30 cellular contexts compared by ENCODE assay signal in genomic region chr1:214031267-214031650, GRCh38. TPM values are rescaled to one million over a fixed set of nuclear protein-coding genes. Genes with fewer than 3 reads are reported as not detected.
DNase-seq lines count a peak whose midpoint lies in the region; ATAC-seq, FAIRE-seq and TF ChIP-seq lines count a peak whose summit lies in the region.
"Had no signal": no experiment of that assay in that cellular context is flagged by ENCODE, and none has a peak within 500 bp of the region (broad histone marks: within the 10 kb centered on the region; RNA-seq: fewer than 3 reads in every experiment).

No MANE protein-coding gene starts in this region.

- POLR2A ChIA-PET in H1 (lab: Charles Lee; ENCODE audit: partially characterized antibody): interaction anchor here (1.8 kb wide), 1 partner anchor 9 kb away, joined by 7 read pairs; no protein-coding TSS in a partner anchor

- H3K56ac ChIP-seq in H1 (replicated peaks; ENCODE audit: insufficient read length, low read depth, low read length): no peak overlapping the region

- H3K9ac ChIP-seq in H1 (replicated peaks in 1 of 4; ENCODE audit: extremely low read depth in 1 of 4, low read depth in 3 of 4, low read length in 3 of 4) (no peak overlapping the region), neuronal stem cell (ENCODE audit: low read depth, low read length, poor library complexity) (no peak overlapping the region)

- ATAC-seq in right cardiac atrium (peak; percentile 30 to 53), HG03175 (IDR thresholded peaks at IDR 0.05; ENCODE audit: unreplicated experiment) (no peak), HG03432 (IDR thresholded peaks at IDR 0.05; ENCODE audit: unreplicated experiment) (no peak), HG03571 (IDR thresholded peaks at IDR 0.05; ENCODE audit: unreplicated experiment) (no peak), GM19397 (IDR thresholded peaks at IDR 0.05; ENCODE audit: unreplicated experiment) (no peak)
- ATAC-seq: GM12878, left colon had no signal

- no peaks in the 10 kb centered on the region for H3K9me3 ChIP-seq in H1 (ENCODE audit: insufficient read depth in 2 of 2, low read depth in 1 of 2, low read length in 1 of 2)
- no peaks in the 10 kb centered on the region for H3K9me3 ChIP-seq in right cardiac atrium (ENCODE audit: control insufficient read depth, low read length)
- H3K9me3 ChIP-seq in neuronal stem cell (replicated peaks in 1 of 2; ENCODE audit: control insufficient read depth in 2 of 2, insufficient read depth in 1 of 2, low read depth in 1 of 2, low read length in 2 of 2): no peaks in the 10 kb centered on the region
- H3K9me3 ChIP-seq: HAP-1, stomach, tibial artery had no signal

- H4K5ac ChIP-seq in H1 (ENCODE audit: insufficient read length, low read depth, low read length): peak overlapping the region; percentile 45

- no peak overlapping the region for H2BK12ac ChIP-seq in H1 (ENCODE audit: low read depth, low read length)
- no peak overlapping the region for H2BK12ac ChIP-seq in neuronal stem cell (ENCODE audit: low read length)

- no peak overlapping the region for H3K4ac ChIP-seq in H1 (replicated peaks; ENCODE audit: insufficient read length, low read depth, low read length)
- H3K4ac ChIP-seq in neuronal stem cell (ENCODE audit: low read length): no peak overlapping the region

- FAIRE-seq in H1 (lab: Jason Lieb, UNC): peak; percentile 71
- FAIRE-seq: A204.1, bronchial epithelial cell, endometrium, GM12878, HTR-8/SVneo had no signal

- no peaks in the 10 kb centered on the region for H4K20me1 ChIP-seq in H1 (replicated peaks in 1 of 2; ENCODE audit: control insufficient read depth in 1 of 2, insufficient read depth in 2 of 2, low read length in 2 of 2)

- H2BK5ac ChIP-seq in H1 (ENCODE audit: low read depth, low read length): no peak overlapping the region
- no peak overlapping the region for H2BK5ac ChIP-seq in neuronal stem cell (ENCODE audit: low read length)

- no peak overlapping the region for H3K14ac ChIP-seq in H1 (ENCODE audit: insufficient read length)
- no peak overlapping the region for H3K14ac ChIP-seq in neuronal stem cell (ENCODE audit: low read length)

- no peak overlapping the region for H4K91ac ChIP-seq in H1 (replicated peaks; ENCODE audit: insufficient read length, low read length)
- no peak overlapping the region for H4K91ac ChIP-seq in neuronal stem cell (ENCODE audit: low read depth, low read length, poor library complexity)

- TF ChIP-seq POLR2A in H1 (IDR thresholded peaks at IDR 0.05; ENCODE audit: control extremely low read depth in 1 of 2, low read depth in 2 of 2, low read length in 2 of 2): no peak

- H3K23me2 ChIP-seq in H1 (ENCODE audit: low read depth, low read length): no peaks in the 10 kb centered on the region

- H2AFZ ChIP-seq in H1 (ENCODE audit: low read length) (no peak overlapping the region), neuronal stem cell (ENCODE audit: low read length) (no peak overlapping the region)

- no peak for TF ChIP-seq EP300 in H1 (IDR thresholded peaks at IDR 0.05; ENCODE audit: borderline replicate concordance in 1 of 2, low read depth in 2 of 2, low read length in 2 of 2)

- no peak overlapping the region for H3K27ac ChIP-seq in H1 (ENCODE audit: low read depth, low read length)
- H3K27ac ChIP-seq in right cardiac atrium (ENCODE audit: low read length): peak overlapping the region; percentile 90
- H3K27ac ChIP-seq in neuronal stem cell (replicated peaks; ENCODE audit: low read length): peak overlapping the region; percentile 74
- H3K27ac ChIP-seq: stomach, tibial artery had no signal

- no peak overlapping the region for H2BK15ac ChIP-seq in H1 (ENCODE audit: low read length)
- no peak overlapping the region for H2BK15ac ChIP-seq in neuronal stem cell (ENCODE audit: low read length)

- H3K23ac ChIP-seq in H1 (ENCODE audit: insufficient read length) (no peak overlapping the region), neuronal stem cell (ENCODE audit: low read depth, low read length, poor library complexity) (no peak overlapping the region)

- TF ChIP-seq RAD21 in H1 (IDR thresholded peaks at IDR 0.05 in 1 of 2, conservative IDR thresholded peaks at IDR 0.05 in 1 of 2; ENCODE audit: low read depth in 2 of 2, low read length in 2 of 2): no peak

- CTCF ChIA-PET in H1 (lab: Charles Lee; ENCODE audit: partially characterized antibody): interaction anchor here (0.6 to 1.3 kb wide), 2 partner anchors 145 to 258 kb away, joined by 3 read pairs; no protein-coding TSS in a partner anchor

- intact Hi-C loops in right cardiac atrium (cut with DNase I): loop anchor here in 1 of 4 donors (2.0 kb wide), 1 partner anchor 42 kb away; no protein-coding TSS in a partner anchor

- TF ChIP-seq CTCF in H1 (IDR thresholded peaks at IDR 0.05; ENCODE audit: control extremely low read depth in 1 of 3, insufficient read depth in 1 of 3, low read depth in 1 of 3, low read length in 3 of 3): no peak

- H3K27me3 ChIP-seq in H7 (ENCODE audit: control insufficient read depth, insufficient read depth, low read length) (no peaks in the 10 kb centered on the region), H1 (replicated peaks in 1 of 4; ENCODE audit: control insufficient read depth in 3 of 4, extremely low read depth in 1 of 4, insufficient read depth in 3 of 4, low read length in 3 of 4) (no peaks in the 10 kb centered on the region), right cardiac atrium (ENCODE audit: control insufficient read depth, insufficient read depth) (no peaks in the 10 kb centered on the region), neuronal stem cell (ENCODE audit: control insufficient read depth in 3 of 3, insufficient read depth in 3 of 3, low read depth in 1 of 3, low read length in 3 of 3) (no peaks in the 10 kb centered on the region)
- H3K27me3 ChIP-seq: stomach, tibial artery had no signal

- DNase-seq in H7: peak; percentile 61
- DNase-seq in H1 (ENCODE audit: low read depth in 1 of 2, low spot score in 2 of 2): peak in 1 of 2 experiments; percentile 34
- DNase-seq in right cardiac atrium: peak in 1 of 3 donors; percentile 65
- peak; percentile 57 for DNase-seq in neuronal stem cell (ENCODE audit: low spot score)
- DNase-seq: activated CD4-positive, alpha-beta T cell treated with anti-CD3 and anti-CD28 coated beads, Interleukin-2, amount 50 U/mL, for 4 hours; activated CD8-positive, alpha-beta memory T cell treated with anti-CD3 and anti-CD28 coated beads, Interleukin-2, amount 50 U/mL, for 4 hours; activated naive CD4-positive, alpha-beta T cell treated with anti-CD3 and anti-CD28 coated beads, Interleukin-2, amount 50 U/mL, for 16 hours; AML-193; CD4-positive, alpha-beta memory T cell; cortex of kidney; KG1; left colon; NCI-H1417; NCI-H2081; NCI-H2227 treated with DMSO at 0.1 percent for 48 hours; stimulated activated CD4-positive, alpha-beta T cell treated with anti-CD3 and anti-CD28 coated beads, Interleukin-2, amount 100 ng/mL, for 24 hours; stomach; tibial artery had no signal

- H3K79me2 ChIP-seq in H1 (ENCODE audit: control insufficient read depth in 1 of 2, insufficient read depth in 2 of 2, low read length in 2 of 2): no peaks in the 10 kb centered on the region

- H2AK5ac ChIP-seq in H1 (ENCODE audit: low read depth, low read length) (no peak overlapping the region), neuronal stem cell (ENCODE audit: low read depth, low read length) (no peak overlapping the region)

- H3K79me1 ChIP-seq in H1 (ENCODE audit: low read depth, low read length) (no peaks in the 10 kb centered on the region), neuronal stem cell (ENCODE audit: low read depth, low read length) (no peaks in the 10 kb centered on the region)

- H4K8ac ChIP-seq in H1 (ENCODE audit: extremely low read depth, insufficient read depth, low read length) (no peak overlapping the region), neuronal stem cell (ENCODE audit: low read depth, low read length) (no peak overlapping the region)

- H2BK120ac ChIP-seq in H1 (replicated peaks; ENCODE audit: low read depth, low read length) (no peak overlapping the region), neuronal stem cell (ENCODE audit: low read depth, low read length) (no peak overlapping the region)

- H3K4me3 ChIP-seq in H7 (ENCODE audit: insufficient read depth, low read depth, low read length) (no peak overlapping the region), H1 (ENCODE audit: extremely low read depth in 1 of 4, insufficient read depth in 2 of 4, low read depth in 3 of 4, low read length in 4 of 4) (no peak overlapping the region), right cardiac atrium (ENCODE audit: low read length) (no peak overlapping the region), neuronal stem cell (ENCODE audit: low read length in 2 of 2) (no peak overlapping the region)
- H3K4me3 ChIP-seq: GM12878, HAP-1, stomach, tibial artery had no signal

- H2BK20ac ChIP-seq in H1 (ENCODE audit: low read length): 0 out of 2 replicates have a peak overlapping the region, but pooled peaks have one; percentile 8

- H3K4me1 ChIP-seq in H1 (replicated peaks in 1 of 4; ENCODE audit: control insufficient read depth in 3 of 4, insufficient read depth in 4 of 4, low read length in 3 of 4) (peaks cover 5 to 38% (median 30%) of the 10 kb centered on the region in 4 experiments), right cardiac atrium (ENCODE audit: control insufficient read depth, insufficient read depth, low read length) (peaks cover 2% of the 10 kb centered on the region), neuronal stem cell (ENCODE audit: control insufficient read depth in 2 of 2, insufficient read depth in 1 of 2, low read depth in 1 of 2, low read length in 2 of 2) (peaks cover 27 to 56% of the 10 kb centered on the region in 2 donors)
- H3K4me1 ChIP-seq: tibial artery had no signal

- H3K4me2 ChIP-seq in H1 (ENCODE audit: insufficient read depth in 1 of 2, low read depth in 2 of 2, low read length in 2 of 2) (peak overlapping the region; percentile 12 to 28; a peak in 2 of 4 replicates), neuronal stem cell (ENCODE audit: insufficient read depth, low read length, poor library complexity, severe bottlenecking) (no peak overlapping the region)

- no peak overlapping the region for H3K18ac ChIP-seq in H1 (ENCODE audit: extremely low read depth, low read length)
- no peak overlapping the region for H3K18ac ChIP-seq in neuronal stem cell (ENCODE audit: low read length)

- WGBS in H1 (ENCODE audit: extremely low coverage in 1 of 2, insufficient coverage in 1 of 2, insufficient read length in 1 of 2, insufficient replicate concordance in 2 of 2, low coverage in 1 of 2, low lambda C conversion rate in 2 of 2, missing lambda C conversion rate in 1 of 2), 2 experiments: 31% methylated on average over 5 of the region's 5 CpGs; no CpG with 5 or more reads in 1 of the 2 experiments
- 54% methylated on average over 5 of the region's 5 CpGs for WGBS in right cardiac atrium
- no CpG with 5 or more reads among the region's 5 CpGs for whole genome bisulfite sequencing in neuronal stem cell (ENCODE audit: extremely low coverage in 2 of 2, insufficient read length in 2 of 2, insufficient replicate concordance in 1 of 2), 2 donors

- H3K36me3 ChIP-seq in H7 (replicated peaks; ENCODE audit: control insufficient read depth, insufficient read depth, low read length) (no peaks in the 10 kb centered on the region), H1 (ENCODE audit: control insufficient read depth in 2 of 4, insufficient read depth in 4 of 4, low read length in 3 of 4) (no peaks in the 10 kb centered on the region), neuronal stem cell (replicated peaks in 1 of 2; ENCODE audit: control insufficient read depth in 2 of 2, insufficient read depth in 2 of 2, low read length in 2 of 2) (peaks cover 0 to 5% of the 10 kb centered on the region in 2 donors)
- H3K36me3 ChIP-seq: HAP-1, stomach, tibial artery had no signal

RNA-seq across cellular contexts. Expression of gene PROX1, which starts 43.5 kb away (rescaled TPM):
- 2.3 and 2.9 TPM in 2 replicates for total RNA-seq in H7 (2014; rRNA removed; shearing (Covaris generic))
- total RNA-seq in H1 (2021; fragmentation: NEBNext Ultra II Directional; extraction: Animal tissue kit (Norgen Biotek cat#: 25700)): 1.5 and 2.0 TPM in 2 replicates
- polyA plus RNA-seq in H1 (2011; rRNA removed) (0.30 and 0.82 TPM in 2 replicates), right cardiac atrium (14.6 TPM)
- polyA plus RNA-seq in H1 (2011; cell fraction: cytosol; rRNA removed): 0.30 TPM
- 0.80 TPM for polyA plus RNA-seq in H1 (2011; cell fraction: nucleus; rRNA removed)
- 0.33 to 0.96 TPM (median 0.75 TPM) in 4 replicates for polyA plus RNA-seq in H1 (2012, experiment 1 of 2)
- polyA plus RNA-seq in H1 (2012, experiment 2 of 2): 0.45 TPM
- polyA plus RNA-seq in H1 (2013, experiment 1 of 2): 0.32 TPM
- 0.40 TPM for polyA plus RNA-seq in H1 (2013, experiment 2 of 2)
- 0.54 and 2.3 TPM in 2 replicates for polyA minus RNA-seq in H1 (2011; rRNA and poly(A)+ RNA removed)
- polyA minus RNA-seq in H1 (2011; cell fraction: cytosol; rRNA and poly(A)+ RNA removed): 1.0 TPM
- 3.6 TPM for polyA minus RNA-seq in H1 (2011; cell fraction: nucleus; rRNA and poly(A)+ RNA removed)
- total RNA-seq in right cardiac atrium: 10 to 100 TPM; 63.6 to 98.8 (median 86.5) TPM
- 2.1 TPM for polyA plus RNA-seq in neuronal stem cell (2013, experiment 1 of 2)
- 2.3 TPM for polyA plus RNA-seq in neuronal stem cell (2013, experiment 2 of 2)
- total RNA-seq: activated T-helper 1 cell treated with anti-CD3 and anti-CD28 coated beads, Interleukin-12 subunit alpha, Interleukin-12 subunit beta, Interleukin-2, Interleukin-4 antibody, amounts not matched to agents 30 ng/mL and 10 ng/mL and 1 ng/mL, durations not matched to agents 14 hours and 24 hours and 36 hours; CD4-positive, alpha-beta memory T cell; T-helper 1 cell treated with Interleukin-12 subunit alpha and Interleukin-12 subunit beta and Interleukin-4 antibody, amounts not matched to agents 30 ng/mL and 1 ng/mL, for 36 hours had no signal
- polyA plus RNA-seq: CD4-positive, alpha-beta memory T cell had no signal

Comparison
In these comparisons a context has a peak if more than half of its experiments do, and no peak if none do; other contexts are left out.
1. ATAC-seq: peak in right cardiac atrium (2 of 2); none in HG03175 (single experiment), HG03432 (single experiment), HG03571 (single experiment) and GM19397 (single experiment).
2. RNA of gene PROX1, which starts 43.5 kb away (total RNA-seq): 63.6 to 98.8 TPM in right cardiac atrium; 2.3 to 2.9 TPM in H7 and 1.5 to 2.0 TPM in H1; every median in the first group is over 10 times any median in the second.